8 cellular contexts compared by ENCODE assay signal in the genomic region with DNA sequence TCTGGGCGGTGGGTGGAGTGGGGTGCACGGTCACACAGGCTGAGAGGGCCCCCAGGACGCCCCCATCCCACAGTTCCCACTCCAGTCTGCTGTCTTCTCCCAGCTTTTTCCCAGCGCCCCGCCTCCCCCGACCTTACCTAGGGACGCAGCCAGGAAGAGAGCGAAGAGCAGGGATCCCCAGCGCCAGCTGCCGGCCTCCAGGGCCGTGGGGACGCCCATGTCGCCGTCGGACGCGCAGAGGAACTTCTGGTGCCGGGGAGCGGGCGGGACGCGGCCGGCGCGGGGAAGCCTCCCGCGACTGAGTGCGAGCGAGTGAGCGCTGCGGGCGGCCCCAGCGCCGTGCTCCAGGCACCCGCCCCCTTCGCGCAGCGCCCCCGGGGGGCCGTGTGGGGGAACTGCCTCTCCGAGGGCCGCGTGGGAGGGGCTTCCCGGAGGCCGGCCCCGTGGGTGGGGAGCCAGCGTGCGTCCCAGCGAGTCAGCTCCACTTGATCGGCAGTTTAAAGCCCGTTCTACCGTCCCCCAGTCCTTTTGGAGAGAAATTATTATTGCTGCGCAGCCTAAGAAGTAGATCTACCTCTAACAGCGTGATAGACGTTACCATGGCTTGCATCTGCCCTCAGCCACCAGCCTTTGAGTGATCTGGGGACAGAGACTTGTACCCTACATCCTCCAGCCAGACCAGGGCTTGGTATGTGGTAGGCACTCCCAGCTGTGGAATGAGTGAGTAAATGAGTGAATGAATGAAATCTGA. TPM values are rescaled to one million over a fixed set of nuclear protein-coding genes. Genes with fewer than 3 reads are reported as not detected.
DNase-seq lines count a peak whose midpoint lies in the region; ATAC-seq, FAIRE-seq and TF ChIP-seq lines count a peak whose summit lies in the region.

TSS of gene VSIR (minus strand) at position 300 of the 751 bp plus-strand sequence. CDS start at position 219, 81 bp downstream.

- H3K9me3 ChIP-seq in A549 = no peaks in the 10 kb centered on the region
- no peaks in the 10 kb centered on the region for H3K9me3 ChIP-seq in endodermal cell (ENCODE audit: control insufficient read depth, low read length)
- no peaks in the 10 kb centered on the region for H3K9me3 ChIP-seq in mesodermal cell (ENCODE audit: control insufficient read depth, low read length)

- H3K36me3 Mint-ChIP-seq in endodermal cell (ENCODE audit: low read depth) = no peaks in the 10 kb centered on the region

- no peak within 1 kb of the TSS for H3K9ac ChIP-seq in endodermal cell (ENCODE audit: extremely low read depth, low read length, poor library complexity, severe bottlenecking)

- no peak for FAIRE-seq in A549 (lab: Jason Lieb, UNC)
- FAIRE-seq in GM18507 (lab: Jason Lieb, UNC) = peak; percentile 58

- H3K27ac ChIP-seq in A549 = peak within 1 kb of the TSS; percentile 79 to 98
- no peak within 1 kb of the TSS for H3K27ac ChIP-seq in endodermal cell (ENCODE audit: low read depth, low read length)
- peak within 1 kb of the TSS; percentile 53 for H3K27ac ChIP-seq in mesodermal cell (ENCODE audit: low read depth, low read length, severe bottlenecking)

- peak; percentile 85 to 91 for ATAC-seq in A549
- ATAC-seq in HG03135 (IDR thresholded peaks at IDR 0.05; ENCODE audit: unreplicated experiment) = peak; percentile 55

- no peak within 1 kb of the TSS for H3K27ac Mint-ChIP-seq in endodermal cell

- 4% methylated on average over 32 of the region's 55 CpGs for WGBS in A549 (ENCODE audit: missing lambda C conversion rate)
- 6% methylated on average over 10 to 55 of the region's 55 CpGs for WGBS in endodermal cell (ENCODE audit: insufficient coverage in 1 of 2, insufficient read length in 1 of 2), 2 experiments
- WGBS in mesodermal cell (ENCODE audit: insufficient coverage in 2 of 2), 2 experiments = 1 to 4% methylated on average over 41 to 44 of the region's 55 CpGs

- TF ChIP-seq CTCF in A549 (IDR thresholded peaks at IDR 0.05) (peak; percentile 93), endodermal cell (conservative IDR thresholded peaks at IDR 0.05) (peak; percentile 97)

- peaks cover 3% of the 10 kb centered on the region for H3K9me3 Mint-ChIP-seq in endodermal cell

- H3K4me1 ChIP-seq in A549 (peaks cover 49% of the 10 kb centered on the region), endodermal cell (ENCODE audit: control insufficient read depth, insufficient read depth, low read length) (no peaks in the 10 kb centered on the region), mesodermal cell (ENCODE audit: control insufficient read depth, insufficient read depth, low read length, poor library complexity, severe bottlenecking) (peaks cover 29% of the 10 kb centered on the region)

- DNase-seq in A549 (ENCODE audit: low read depth in 1 of 2, low spot score in 1 of 2) = peak; percentile 81 to 82
- peak; percentile 76 for DNase-seq in GM18507 (ENCODE audit: extremely low spot score, insufficient read length, low read depth)
- peak; percentile 79 for DNase-seq in NCI-H774 (lab: John Stamatoyannopoulos, UW)
- peak; percentile 68 for DNase-seq in activated CD8-positive, alpha-beta memory T cell treated with anti-CD3 and anti-CD28 coated beads, Interleukin-2, amount 50 U/mL, for 1 hour (ENCODE audit: extremely low read depth)
- peak; percentile 93 for DNase-seq in endodermal cell
- DNase-seq in stimulated activated CD8-positive, alpha-beta memory T cell treated with anti-CD3 and anti-CD28 coated beads, Interleukin-15, amount 100 ng/mL, for 48 hours (ENCODE audit: low read depth in 2 of 2) = peak; percentile 88 to 90

- H3K4me3 Mint-ChIP-seq in endodermal cell = peak within 1 kb of the TSS; percentile 42

- no peaks in the 10 kb centered on the region for H3K4me1 Mint-ChIP-seq in endodermal cell

- H3K4me3 ChIP-seq in A549 (peak within 1 kb of the TSS; percentile 64), endodermal cell (ENCODE audit: low read length) (peak within 1 kb of the TSS; percentile 74), mesodermal cell (ENCODE audit: extremely low read depth, insufficient read depth, low read length, poor library complexity, severe bottlenecking) (peak within 1 kb of the TSS; percentile 44)

- peaks cover 27% of the 10 kb centered on the region for H3K27me3 ChIP-seq in endodermal cell (ENCODE audit: control insufficient read depth, insufficient read depth, low read length, poor library complexity, severe bottlenecking)

- peak; percentile 50 to 74; a peak in 4 of 5 replicates for TF ChIP-seq RAD21 in A549 (conservative IDR thresholded peaks at IDR 0.05 in 1 of 2, IDR thresholded peaks at IDR 0.05 in 1 of 2)

- H3K27me3 Mint-ChIP-seq in endodermal cell (ENCODE audit: insufficient read depth) = peaks cover 38% of the 10 kb centered on the region

- TF ChIP-seq POLR2A in A549 (IDR thresholded peaks at IDR 0.05; ENCODE audit: low read length) = peak; percentile 48; the same call in 1 of the 2 replicates

- H3K36me3 ChIP-seq in endodermal cell (ENCODE audit: control insufficient read depth, insufficient read depth, low read length) (no peaks in the 10 kb centered on the region), mesodermal cell (ENCODE audit: control insufficient read depth, insufficient read depth, low read length) (no peaks in the 10 kb centered on the region)

- CTCF ChIA-PET in A549 (lab: Yijun Ruan, JAX) = interaction anchor here (0.6 to 4.9 kb wide), 59 partner anchors 8 to 941 kb away, joined by 3 to 42 read pairs (median 4); partner anchors contain the start of genes C10orf105, CDH23 and SLC29A3

- H3K4me2 ChIP-seq in A549 = peak within 1 kb of the TSS; percentile 95

- no peak for TF ChIP-seq EP300 in A549 (IDR thresholded peaks at IDR 0.05)

- POLR2A ChIA-PET in A549 (lab: Yijun Ruan, JAX) = interaction anchor here (0.6 to 2.4 kb wide), 11 partner anchors 9 to 377 kb away, joined by 3 to 10 read pairs (median 4); partner anchors contain the start of genes CDH23 and PSAP

TF ChIP-seq in A549, 52 proteins besides CTCF, POLR2A, EP300 and RAD21:
- 0 out of 2 replicates have a peak, but pooled peaks have one; percentile 72 for TF ChIP-seq MAZ (IDR thresholded peaks at IDR 0.05; ENCODE audit: borderline replicate concordance, low read depth, low read length)
- TF ChIP-seq ZC3H11A (IDR thresholded peaks at IDR 0.05) = no peak
- TF ChIP-seq SMC3 (IDR thresholded peaks at IDR 0.05) = peak; percentile 82
- no peak for TF ChIP-seq FOSL2 (IDR thresholded peaks at IDR 0.05)
- 0 out of 2 replicates have a peak, but pooled peaks have one; percentile 6 for TF ChIP-seq FOSL2 (CRISPR knock-in tag; IDR thresholded peaks at IDR 0.05)
- TF ChIP-seq JUN (IDR thresholded peaks at IDR 0.05) = peak in 1 of 2 experiments; percentile 51; a peak in 1 of 5 replicates
- TF ChIP-seq MYC (IDR thresholded peaks at IDR 0.05; ENCODE audit: borderline replicate concordance, low read length) = peak; percentile 75; the same call in 1 of the 2 replicates
- TF ChIP-seq, protein P1, sequence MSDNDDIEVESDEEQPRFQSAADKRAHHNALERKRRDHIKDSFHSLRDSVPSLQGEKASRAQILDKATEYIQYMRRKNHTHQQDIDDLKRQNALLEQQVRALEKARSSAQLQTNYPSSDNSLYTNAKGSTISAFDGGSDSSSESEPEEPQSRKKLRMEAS (IDR thresholded peaks at IDR 0.05) = peak; percentile 37
- TF ChIP-seq GATA3 (IDR thresholded peaks at IDR 0.05; ENCODE audit: borderline replicate concordance) = 0 out of 2 replicates have a peak, but pooled peaks have one; percentile 10
- no peak for TF ChIP-seq RCOR1 (IDR thresholded peaks at IDR 0.05; ENCODE audit: low read depth, low read length)
- TF ChIP-seq PHF8 (IDR thresholded peaks at IDR 0.05; ENCODE audit: borderline replicate concordance, low read depth) = peak; percentile 74
- TF ChIP-seq CBX2 (IDR thresholded peaks at IDR 0.05; ENCODE audit: borderline replicate concordance, low read depth) = no peak
- no peak for TF ChIP-seq HMGXB4 (CRISPR knock-in tag; IDR thresholded peaks at IDR 0.05; ENCODE audit: borderline replicate concordance)
- peak; percentile 48; the same call in 1 of the 2 replicates for TF ChIP-seq HOXB5 (CRISPR knock-in tag; IDR thresholded peaks at IDR 0.05)

RNA-seq across cellular contexts. Expression of gene VSIR, which starts in this region (rescaled TPM):
- 18.5 and 23.5 TPM in 2 replicates for polyA plus RNA-seq in A549 (2011; rRNA removed)
- polyA plus RNA-seq in A549 (2012; cell fraction: cytosol; rRNA removed) = 22.2 and 38.1 TPM in 2 replicates
- polyA plus RNA-seq in A549 (2012; cell fraction: nucleus; rRNA removed) = 49.7 and 59.1 TPM in 2 replicates
- polyA plus RNA-seq in A549 (2017; fragmentation: RNase III; extraction: RNeasy Plus Mini Kit Qiagen cat#74134 plus additional on column Dnase treatment) = 15.5 to 19.3 TPM (median 19.1 TPM) in 3 replicates
- 17.6 and 24.3 TPM in 2 replicates for polyA minus RNA-seq in A549 (2011; rRNA and poly(A)+ RNA removed)
- total RNA-seq in endodermal cell = under 1 TPM; 0.07 to 0.68 TPM
- 0.61 TPM for polyA plus RNA-seq in endodermal cell (2013, experiment 1 of 2)
- polyA plus RNA-seq in endodermal cell (2013, experiment 2 of 2) = 0.12 TPM
- 10.5 TPM for polyA plus RNA-seq in mesodermal cell (2013, experiment 1 of 2)
- polyA plus RNA-seq in mesodermal cell (2013, experiment 2 of 2) = 6.1 TPM

Comparison
In these comparisons a context has a peak if more than half of its experiments do, and no peak if none do; other contexts are left out.
1. Peak in DNase-seq and H3K4me3 ChIP-seq in endodermal cell; RNA of the gene not detected or under 1 TPM.